15 cellular contexts compared by ENCODE assay signal in genomic region chr13:73107459-73107858, GRCh38.
"Had no signal": no experiment of that assay in that cellular context is flagged by ENCODE, and none has a peak within 500 bp of the region (broad histone marks: within the 10 kb centered on the region; RNA-seq: fewer than 3 reads in every experiment).

No MANE protein-coding gene starts in this region.

- H3K4me1 Mint-ChIP-seq: activated naive CD8-positive, alpha-beta T cell treated with anti-CD3 and anti-CD28 coated beads for 36 hours; neural crest cell; stimulated activated naive CD8-positive, alpha-beta T cell treated with anti-CD3 and anti-CD28 coated beads, Interleukin-15, amount 100 ng/mL, for 72 hours had no signal

- H3K27me3 Mint-ChIP-seq: activated naive CD8-positive, alpha-beta T cell treated with anti-CD3 and anti-CD28 coated beads for 36 hours had no signal

- H3K4me1 ChIP-seq: foreskin keratinocyte, lower lobe of right lung, right lobe of liver, spleen, upper lobe of right lung had no signal

- H3K4me3 Mint-ChIP-seq: activated naive CD8-positive, alpha-beta T cell treated with anti-CD3 and anti-CD28 coated beads for 36 hours; activated T-helper 1 cell treated with anti-CD3 and anti-CD28 coated beads, Interleukin-12 subunit alpha, Interleukin-12 subunit beta, Interleukin-2, Interleukin-4 antibody, amounts not matched to agents 30 ng/mL and 10 ng/mL and 1 ng/mL, durations not matched to agents 14 hours and 24 hours and 36 hours; neural crest cell; stimulated activated naive CD8-positive, alpha-beta T cell treated with anti-CD3 and anti-CD28 coated beads, Interleukin-15, amount 100 ng/mL, for 72 hours had no signal

- H3K27me3 ChIP-seq: brain microvascular endothelial cell, foreskin keratinocyte, ovary, right lobe of liver, spleen, upper lobe of right lung had no signal

- H3K36me3 ChIP-seq: brain microvascular endothelial cell, lower lobe of right lung, ovary, right lobe of liver, spleen, upper lobe of right lung had no signal

- DNase-seq: activated naive CD8-positive, alpha-beta T cell treated with anti-CD3 and anti-CD28 coated beads for 36 hours; brain microvascular endothelial cell; cortex of kidney; effector memory CD4-positive, alpha-beta T cell; foreskin keratinocyte; left colon; lower lobe of right lung; ovary; right lobe of liver; spleen; stimulated activated naive CD8-positive, alpha-beta T cell treated with anti-CD3 and anti-CD28 coated beads, Interleukin-15, amount 100 ng/mL, for 72 hours; T-helper 9 cell; upper lobe of right lung had no signal

- H3K36me3 Mint-ChIP-seq: activated naive CD8-positive, alpha-beta T cell treated with anti-CD3 and anti-CD28 coated beads for 36 hours had no signal

- H3K9me3 Mint-ChIP-seq: activated naive CD8-positive, alpha-beta T cell treated with anti-CD3 and anti-CD28 coated beads for 36 hours; activated T-helper 1 cell treated with anti-CD3 and anti-CD28 coated beads, Interleukin-12 subunit alpha, Interleukin-12 subunit beta, Interleukin-2, Interleukin-4 antibody, amounts not matched to agents 30 ng/mL and 10 ng/mL and 1 ng/mL, durations not matched to agents 14 hours and 24 hours and 36 hours; neural crest cell; stimulated activated naive CD8-positive, alpha-beta T cell treated with anti-CD3 and anti-CD28 coated beads, Interleukin-15, amount 100 ng/mL, for 72 hours had no signal

- H3K27ac Mint-ChIP-seq: activated naive CD8-positive, alpha-beta T cell treated with anti-CD3 and anti-CD28 coated beads for 36 hours; activated T-helper 1 cell treated with anti-CD3 and anti-CD28 coated beads, Interleukin-12 subunit alpha, Interleukin-12 subunit beta, Interleukin-2, Interleukin-4 antibody, amounts not matched to agents 30 ng/mL and 10 ng/mL and 1 ng/mL, durations not matched to agents 14 hours and 24 hours and 36 hours; stimulated activated naive CD8-positive, alpha-beta T cell treated with anti-CD3 and anti-CD28 coated beads, Interleukin-15, amount 100 ng/mL, for 72 hours had no signal

- H3K4me3 ChIP-seq: lower lobe of right lung, ovary, right lobe of liver, spleen, upper lobe of right lung had no signal

- H3K27ac ChIP-seq: brain microvascular endothelial cell, foreskin keratinocyte, lower lobe of right lung, ovary, right lobe of liver, spleen, upper lobe of right lung had no signal

- ATAC-seq: foreskin keratinocyte; lower lobe of right lung; right lobe of liver; stimulated activated naive CD8-positive, alpha-beta T cell treated with anti-CD3 and anti-CD28 coated beads, Interleukin-15, amount 100 ng/mL, for 72 hours; upper lobe of right lung had no signal

- H3K9me3 ChIP-seq: lower lobe of right lung, ovary, right lobe of liver, spleen, upper lobe of right lung had no signal
